In genomic region chr2:139825726-139826125, GRCh38 we compare ENCODE assay signal across 18 cellular contexts.
"Had no signal": no experiment of that assay in that cellular context is flagged by ENCODE, and none has a peak within 500 bp of the region (broad histone marks: within the 10 kb centered on the region; RNA-seq: fewer than 3 reads in every experiment).

No MANE protein-coding gene starts in this region.

- H3K4me3 ChIP-seq: cardiac muscle cell, esophagus muscularis mucosa, thyroid gland, uterus had no signal

- H3K9me3 ChIP-seq: esophagus muscularis mucosa, thyroid gland, uterus had no signal

- H3K36me3 Mint-ChIP-seq: stimulated activated naive B cell treated with anti-CD40 and anti-IgM and Interleukin-4, amounts not matched to agents 10 μg/mL and 1 μg/mL and 100 μg/mL, for 72 hours had no signal

- H3K4me3 Mint-ChIP-seq: activated naive CD4-positive, alpha-beta T cell treated with anti-CD3 and anti-CD28 coated beads for 36 hours; activated naive CD8-positive, alpha-beta T cell treated with anti-CD3 and anti-CD28 coated beads, Interleukin-2, amount 50 U/mL, for 24 hours; activated T-helper 17 cell treated with anti-CD3 and anti-CD28 coated beads, Interleukin-2, amount 50 U/mL, for 72 hours; natural killer cell treated with Interleukin-12 subunit alpha and Interleukin-12 subunit beta and Interleukin-15 and Interleukin-18, amount 100 ng/mL, for 72 hours; stimulated activated naive B cell treated with anti-CD40 and anti-IgM and Interleukin-4, amounts not matched to agents 10 μg/mL and 1 μg/mL and 100 μg/mL, for 72 hours had no signal

- H3K27me3 ChIP-seq: cardiac muscle cell, esophagus muscularis mucosa, thyroid gland had no signal

- DNase-seq: activated CD4-positive, alpha-beta T cell treated with anti-CD3 and anti-CD28 coated beads for 1 hour; activated CD4-positive, alpha-beta T cell treated with anti-CD3 and anti-CD28 coated beads, Interleukin-2, amount 50 U/mL, for 4 hours; activated naive CD4-positive, alpha-beta T cell treated with anti-CD3 and anti-CD28 coated beads for 36 hours; activated naive CD8-positive, alpha-beta T cell treated with anti-CD3 and anti-CD28 coated beads, Interleukin-2, amount 50 U/mL, for 24 hours; hippocampal formation; kidney; left ventricle myocardium superior; posterior cingulate gyrus; stimulated activated CD4-positive, alpha-beta T cell treated with anti-CD3 and anti-CD28 coated beads, Interleukin-15, amount 100 ng/mL, for 24 hours; stimulated activated CD4-positive, alpha-beta T cell treated with anti-CD3 and anti-CD28 coated beads, Interleukin-4, amount 100 ng/mL, for 1 hour; stimulated activated naive B cell treated with anti-CD40 and anti-IgM and Interleukin-4, amounts not matched to agents 10 μg/mL and 1 μg/mL and 100 μg/mL, for 72 hours; thyroid gland; uterus had no signal

- H3K4me1 ChIP-seq: esophagus muscularis mucosa, thyroid gland, uterus had no signal

- H3K27me3 Mint-ChIP-seq: activated naive CD8-positive, alpha-beta T cell treated with anti-CD3 and anti-CD28 coated beads, Interleukin-2, amount 50 U/mL, for 24 hours; activated T-helper 17 cell treated with anti-CD3 and anti-CD28 coated beads, Interleukin-2, amount 50 U/mL, for 72 hours; natural killer cell treated with Interleukin-12 subunit alpha and Interleukin-12 subunit beta and Interleukin-15 and Interleukin-18, amount 100 ng/mL, for 72 hours; stimulated activated naive B cell treated with anti-CD40 and anti-IgM and Interleukin-4, amounts not matched to agents 10 μg/mL and 1 μg/mL and 100 μg/mL, for 72 hours had no signal

- H3K36me3 ChIP-seq: cardiac muscle cell, esophagus muscularis mucosa, thyroid gland, uterus had no signal

- H3K27ac Mint-ChIP-seq: activated naive CD4-positive, alpha-beta T cell treated with anti-CD3 and anti-CD28 coated beads for 36 hours; activated naive CD8-positive, alpha-beta T cell treated with anti-CD3 and anti-CD28 coated beads, Interleukin-2, amount 50 U/mL, for 24 hours; activated T-helper 17 cell treated with anti-CD3 and anti-CD28 coated beads, Interleukin-2, amount 50 U/mL, for 72 hours; natural killer cell treated with Interleukin-12 subunit alpha and Interleukin-12 subunit beta and Interleukin-15 and Interleukin-18, amount 100 ng/mL, for 72 hours; stimulated activated naive B cell treated with anti-CD40 and anti-IgM and Interleukin-4, amounts not matched to agents 10 μg/mL and 1 μg/mL and 100 μg/mL, for 72 hours had no signal

- ATAC-seq: activated naive CD8-positive, alpha-beta T cell treated with anti-CD3 and anti-CD28 coated beads, Interleukin-2, amount 50 U/mL, for 24 hours; activated T-helper 17 cell treated with anti-CD3 and anti-CD28 coated beads, Interleukin-2, amount 50 U/mL, for 72 hours; left ventricle myocardium superior; natural killer cell treated with Interleukin-12 subunit alpha and Interleukin-12 subunit beta and Interleukin-15 and Interleukin-18, amount 100 ng/mL, for 72 hours; stimulated activated naive B cell treated with anti-CD40 and anti-IgM and Interleukin-4, amounts not matched to agents 10 μg/mL and 1 μg/mL and 100 μg/mL, for 72 hours had no signal

- H3K4me1 Mint-ChIP-seq: activated naive CD8-positive, alpha-beta T cell treated with anti-CD3 and anti-CD28 coated beads, Interleukin-2, amount 50 U/mL, for 24 hours; activated T-helper 17 cell treated with anti-CD3 and anti-CD28 coated beads, Interleukin-2, amount 50 U/mL, for 72 hours; stimulated activated naive B cell treated with anti-CD40 and anti-IgM and Interleukin-4, amounts not matched to agents 10 μg/mL and 1 μg/mL and 100 μg/mL, for 72 hours had no signal

- H3K27ac ChIP-seq: cardiac muscle cell, esophagus muscularis mucosa, thyroid gland, uterus, VCaP had no signal
